ENCODE assay signal across 17 cellular contexts in the genomic region with DNA sequence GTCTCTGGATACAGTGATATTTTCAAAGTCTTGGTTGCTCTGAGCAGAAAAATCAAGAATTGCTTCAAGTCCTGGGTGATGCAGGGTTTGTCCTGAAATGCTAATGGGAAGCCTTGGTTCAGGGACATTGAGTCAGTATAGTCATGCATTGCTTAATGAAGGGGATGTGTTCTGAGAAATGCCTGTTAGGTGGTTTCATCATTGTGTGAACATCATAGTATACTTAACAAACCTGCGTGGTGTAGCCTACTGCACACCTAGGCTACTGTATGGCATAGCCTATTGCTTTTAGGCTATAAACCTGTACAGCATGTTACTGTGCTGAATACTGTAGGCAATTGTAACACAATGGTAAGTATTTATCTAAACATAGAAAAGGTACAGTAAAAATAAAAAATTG. TPM values are rescaled to one million over a fixed set of nuclear protein-coding genes. Genes with fewer than 3 reads are reported as not detected.
A peak's percentile ranks its signal among the peaks of the same experiment; 100 is the strongest.
DNase-seq lines count a peak whose midpoint lies in the region; ATAC-seq, FAIRE-seq and TF ChIP-seq lines count a peak whose summit lies in the region.
"Had no signal": no experiment of that assay in that cellular context is flagged by ENCODE, and none has a peak within 500 bp of the region (broad histone marks: within the 10 kb centered on the region; RNA-seq: fewer than 3 reads in every experiment).

No MANE protein-coding gene starts in this region.

- H4K20me1 ChIP-seq in mammary epithelial cell (ENCODE audit: insufficient read depth, low read length) = no peaks in the 10 kb centered on the region

- peaks cover 27% of the 10 kb centered on the region for H3K36me3 Mint-ChIP-seq in activated T-helper 17 cell treated with anti-CD3 and anti-CD28 coated beads, Interleukin-2, amount 50 U/mL, for 72 hours (ENCODE audit: low read depth)

- H3K9me3 ChIP-seq in A549 (no peaks in the 10 kb centered on the region), Panc1 (ENCODE audit: control insufficient read depth, insufficient read depth, low read depth, low read length) (no peaks in the 10 kb centered on the region), mammary epithelial cell (replicated peaks; ENCODE audit: insufficient read depth, low read length) (no peaks in the 10 kb centered on the region)
- H3K9me3 ChIP-seq: Peyer's patch had no signal

- H3K27ac Mint-ChIP-seq in activated T-helper 17 cell treated with anti-CD3 and anti-CD28 coated beads, Interleukin-2, amount 50 U/mL, for 72 hours = no peak overlapping the region

- POLR2A ChIA-PET in A549 (lab: Yijun Ruan, JAX) = interaction anchor here (1.3 kb wide), 1 partner anchor 36 kb away, joined by 5 read pairs; a partner anchor contains a TSS
- POLR2A ChIA-PET in Panc1 (lab: Charles Lee) = interaction anchor here (0.6 kb wide), 2 partner anchors 10 to 64 kb away, joined by 3 to 5 read pairs; no protein-coding TSS in a partner anchor
- POLR2A ChIA-PET in HEK293T (lab: Yijun Ruan, JAX) = interaction anchor here (2.0 kb wide), 1 partner anchor 36 kb away, joined by 6 read pairs; a partner anchor contains a TSS

- H3K4me1 ChIP-seq in A549 (peaks cover 90% of the 10 kb centered on the region), Panc1 (ENCODE audit: control insufficient read depth, insufficient read depth, low read length) (peaks cover 92% of the 10 kb centered on the region), mammary epithelial cell (ENCODE audit: insufficient read depth, low read length) (peaks cover 6% of the 10 kb centered on the region)

- CTCF ChIA-PET in A549 (lab: Yijun Ruan, JAX) = interaction anchor here (1.2 to 4.8 kb wide), 3 partner anchors 12 to 150 kb away, joined by 3 to 39 read pairs (median 4); no protein-coding TSS in a partner anchor
- CTCF ChIA-PET in Panc1 (lab: Charles Lee) = interaction anchor here (0.7 kb wide), 1 partner anchor 12 kb away, joined by 3 read pairs; no protein-coding TSS in a partner anchor
- CTCF ChIA-PET in mammary epithelial cell (lab: Charles Lee; ENCODE audit: low non-redundant PET) = no interaction called here
- CTCF ChIA-PET in HEK293T (lab: Yijun Ruan, JAX) = no interaction called here

- intact Hi-C loops in Panc1 (cut with micrococcal nuclease; ENCODE audit: unreplicated experiment) = loop anchor here (5.0 kb wide), 1 partner anchor 36 kb away; a partner anchor contains a TSS
- intact Hi-C loops in mammary epithelial cell (cut with micrococcal nuclease) = no loop called here

- no peaks in the 10 kb centered on the region for H3K27me3 ChIP-seq in Panc1 (ENCODE audit: control insufficient read depth, insufficient read depth, low read length)
- H3K27me3 ChIP-seq in mammary epithelial cell (ENCODE audit: insufficient read depth, low read length) = no peaks in the 10 kb centered on the region
- H3K27me3 ChIP-seq: Peyer's patch had no signal

- H3K4me2 ChIP-seq in A549 (peak overlapping the region; percentile 66), mammary epithelial cell (ENCODE audit: insufficient read depth, low read depth, low read length) (no peak overlapping the region)

- in situ Hi-C loops in Panc1 (cut with HindIII; ENCODE audit: low pct_unique_long_range_greater_than_20kb, low sequenced_read_pairs) (no loop called here), mammary epithelial cell (cut with MboI; ENCODE audit: low sequenced_read_pairs in 2 of 2) (loop anchor here (25.0 kb wide), 2 partner anchors 291 to 916 kb away; a partner anchor contains a TSS)

- H3K4me3 Mint-ChIP-seq in activated T-helper 17 cell treated with anti-CD3 and anti-CD28 coated beads, Interleukin-2, amount 50 U/mL, for 72 hours = no peak overlapping the region
- H3K4me3 Mint-ChIP-seq: CD14-positive monocyte had no signal

- H3K27ac ChIP-seq in A549 = peak overlapping the region; percentile 83 to 85
- H3K27ac ChIP-seq in Panc1 (ENCODE audit: low read length) = peak overlapping the region; percentile 98
- no peak overlapping the region for H3K27ac ChIP-seq in mammary epithelial cell (ENCODE audit: insufficient read depth, low read depth, low read length)
- H3K27ac ChIP-seq: Peyer's patch had no signal

- no peaks in the 10 kb centered on the region for H3K4me1 Mint-ChIP-seq in activated T-helper 17 cell treated with anti-CD3 and anti-CD28 coated beads, Interleukin-2, amount 50 U/mL, for 72 hours
- H3K4me1 Mint-ChIP-seq: CD14-positive monocyte had no signal

- no peak overlapping the region for H2AFZ ChIP-seq in mammary epithelial cell (ENCODE audit: low read depth, low read length)

- BruUV-seq in Panc1 (replicated peaks; lab: Mats Ljungman, UMichigan) = no TSS peak
- no TSS peak for BruUV-seq in mammary epithelial cell (replicated peaks; lab: Mats Ljungman, UMichigan)

- TF ChIP-seq RAD21 in A549 (conservative IDR thresholded peaks at IDR 0.05 in 1 of 2, IDR thresholded peaks at IDR 0.05 in 1 of 2) = no peak

- no peak for FAIRE-seq in A549 (lab: Jason Lieb, UNC)

- ATAC-seq in A549 (peak; percentile 35 to 44; a peak in 3 of 6 replicates), Panc1 (no peak), GM18858 (IDR thresholded peaks at IDR 0.05; ENCODE audit: unreplicated experiment) (no peak)
- no peak for ATAC-seq in activated T-helper 17 cell treated with anti-CD3 and anti-CD28 coated beads, Interleukin-2, amount 50 U/mL, for 72 hours (replicated peaks)

- TF ChIP-seq CTCF in A549 (IDR thresholded peaks at IDR 0.05) (no peak), Panc1 (IDR thresholded peaks at IDR 0.05) (no peak), mammary epithelial cell (conservative IDR thresholded peaks at IDR 0.05 in 1 of 2, IDR thresholded peaks at IDR 0.05 in 1 of 2; ENCODE audit: extremely low read depth in 1 of 2, insufficient read depth in 1 of 2, low read depth in 1 of 2, low read length in 2 of 2) (no peak)

- TF ChIP-seq EP300 in A549 (IDR thresholded peaks at IDR 0.05) = no peak

- no peaks in the 10 kb centered on the region for H3K9me3 Mint-ChIP-seq in activated T-helper 17 cell treated with anti-CD3 and anti-CD28 coated beads, Interleukin-2, amount 50 U/mL, for 72 hours
- H3K9me3 Mint-ChIP-seq: CD14-positive monocyte had no signal

- H3K36me3 ChIP-seq in Panc1 (ENCODE audit: control insufficient read depth, insufficient read depth, low read length) (no peaks in the 10 kb centered on the region), mammary epithelial cell (ENCODE audit: insufficient read depth, low read length) (no peaks in the 10 kb centered on the region)
- H3K36me3 ChIP-seq: Peyer's patch had no signal

- 62% methylated on average over 1 of the region's 1 CpG for WGBS in A549 (ENCODE audit: missing lambda C conversion rate)
- WGBS in mammary epithelial cell (ENCODE audit: low coverage, missing lambda C conversion rate) = 79% methylated on average over 1 of the region's 1 CpG

- no peak overlapping the region for H3K4me3 ChIP-seq in A549
- H3K4me3 ChIP-seq in Panc1 (ENCODE audit: low read depth in 2 of 2, low read length in 2 of 2) = no peak overlapping the region
- no peak overlapping the region for H3K4me3 ChIP-seq in mammary epithelial cell (replicated peaks in 1 of 3; ENCODE audit: insufficient read depth in 1 of 3, low read depth in 2 of 3, low read length in 3 of 3)
- H3K4me3 ChIP-seq: Peyer's patch had no signal

- H3K27me3 Mint-ChIP-seq in activated T-helper 17 cell treated with anti-CD3 and anti-CD28 coated beads, Interleukin-2, amount 50 U/mL, for 72 hours = no peaks in the 10 kb centered on the region

- no peak for TF ChIP-seq POLR2A in A549 (IDR thresholded peaks at IDR 0.05; ENCODE audit: low read length)

- H3K9ac ChIP-seq in mammary epithelial cell (ENCODE audit: insufficient read depth, low read length) = no peak overlapping the region

- peaks cover 32% of the 10 kb centered on the region for H3K79me2 ChIP-seq in mammary epithelial cell (ENCODE audit: insufficient read depth, low read length)

- dilution Hi-C loops in mammary epithelial cell (cut with HindIII; ENCODE audit: low sequenced_read_pairs) = no loop called here

- peak in 1 of 2 experiments; percentile 23 for DNase-seq in A549 (ENCODE audit: low read depth in 1 of 2, low spot score in 1 of 2)
- DNase-seq in Panc1 (ENCODE audit: low read depth, low spot score) = no peak
- peak; percentile 50 for DNase-seq in mammary epithelial cell
- DNase-seq in kidney tubule cell (ENCODE audit: low spot score) = peak; percentile 28
- DNase-seq in D341Med (ENCODE audit: low spot score) = no peak
- DNase-seq in HEK293T (ENCODE audit: extremely low spot score) = no peak
- DNase-seq: COR-L47, NCI-H1105, NCI-H1694 treated with DMSO at 0.1 percent for 48 hours, NCI-H2171, NCI-H446 treated with DMSO at 0.1 percent for 48 hours, NCI-H774, Peyer's patch, SHP77 treated with DMSO at 0.1 percent for 48 hours had no signal

TF ChIP-seq in A549, 52 proteins besides CTCF, POLR2A, EP300 and RAD21:
- TF ChIP-seq FOSL2 (IDR thresholded peaks at IDR 0.05) (no peak), FOSL2 (CRISPR knock-in tag; IDR thresholded peaks at IDR 0.05) (peak; percentile 12; the same call in 1 of the 2 replicates), CEBPB (IDR thresholded peaks at IDR 0.05) (0 out of 4 replicates have a peak, but pooled peaks of 1 of the 2 experiments have one; percentile 18), SREBF2 (IDR thresholded peaks at IDR 0.05) (no peak)

TF ChIP-seq in HEK293T, 16 proteins besides CTCF, POLR2A, EP300 and RAD21 (continues in another document):
- no peak for TF ChIP-seq BHLHE40 (IDR thresholded peaks at IDR 0.05; ENCODE audit: borderline replicate concordance)
- TF ChIP-seq, protein P1, sequence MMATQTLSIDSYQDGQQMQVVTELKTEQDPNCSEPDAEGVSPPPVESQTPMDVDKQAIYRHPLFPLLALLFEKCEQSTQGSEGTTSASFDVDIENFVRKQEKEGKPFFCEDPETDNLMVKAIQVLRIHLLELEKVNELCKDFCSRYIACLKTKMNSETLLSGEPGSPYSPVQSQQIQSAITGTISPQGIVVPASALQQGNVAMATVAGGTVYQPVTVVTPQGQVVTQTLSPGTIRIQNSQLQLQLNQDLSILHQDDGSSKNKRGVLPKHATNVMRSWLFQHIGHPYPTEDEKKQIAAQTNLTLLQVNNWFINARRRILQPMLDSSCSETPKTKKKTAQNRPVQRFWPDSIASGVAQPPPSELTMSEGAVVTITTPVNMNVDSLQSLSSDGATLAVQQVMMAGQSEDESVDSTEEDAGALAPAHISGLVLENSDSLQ (IDR thresholded peaks at IDR 0.05) = no peak
- no peak for TF ChIP-seq CTBP1 (IDR thresholded peaks at IDR 0.05; ENCODE audit: borderline replicate concordance)
- TF ChIP-seq LEF1 (IDR thresholded peaks at IDR 0.05; ENCODE audit: borderline replicate concordance) = no peak
- no peak for TF ChIP-seq SP1 (IDR thresholded peaks at IDR 0.05)
- no peak for TF ChIP-seq ZNF384 (IDR thresholded peaks at IDR 0.05)

RNA-seq across cellular contexts. Expression of a gene that starts 36.4 kb away (rescaled TPM):
- polyA plus RNA-seq in A549 (2011; rRNA removed) = 58.3 and 65.2 TPM in 2 replicates
- polyA plus RNA-seq in A549 (2012; cell fraction: cytosol; rRNA removed) = 20.8 and 21.0 TPM in 2 replicates
- polyA plus RNA-seq in A549 (2012; cell fraction: nucleus; rRNA removed) = 13.7 and 22.8 TPM in 2 replicates
- 45.1 to 51.5 TPM (median 45.4 TPM) in 3 replicates for polyA plus RNA-seq in A549 (2017; fragmentation: RNase III; extraction: RNeasy Plus Mini Kit Qiagen cat#74134 plus additional on column Dnase treatment)
- polyA minus RNA-seq in A549 (2011; rRNA and poly(A)+ RNA removed) = 18.6 and 23.0 TPM in 2 replicates
- total RNA-seq in Panc1 (2021; ENCODE audit: unreplicated experiment) = 72.0 TPM
- 56.0 TPM for polyA plus RNA-seq in Panc1 (2012; ENCODE audit: insufficient read length)
- 10 to 100 TPM; 15.8 to 19.4 TPM for total RNA-seq in mammary epithelial cell
- 15.2 TPM for polyA plus RNA-seq in mammary epithelial cell
- 19.4 TPM for polyA minus RNA-seq in mammary epithelial cell
- total RNA-seq in activated T-helper 17 cell treated with anti-CD3 and anti-CD28 coated beads, Interleukin-2, amount 50 U/mL, for 72 hours = 10 to 100 TPM; 21.5 to 31.7 TPM

Comparison
In these comparisons a context has a peak if more than half of its experiments do, and no peak if none do; other contexts are left out.
1. ATAC-seq: peak in A549 (2 of 2); none in Panc1 (single experiment), activated T-helper 17 cell treated with anti-CD3 and anti-CD28 coated beads, Interleukin-2, amount 50 U/mL, for 72 hours (single experiment) and GM18858 (single experiment).
2. DNase-seq: peak in mammary epithelial cell (single experiment) and kidney tubule cell (single experiment); none in Panc1 (single experiment), D341Med (single experiment) and HEK293T (single experiment).
3. CTCF ChIA-PET loops: an anchor here in A549 (1.2 to 4.8 kb wide) and Panc1 (0.7 kb wide); none called in mammary epithelial cell and HEK293T.